Comparison of ENCODE assay signal across 8 cellular contexts in the genomic region with DNA sequence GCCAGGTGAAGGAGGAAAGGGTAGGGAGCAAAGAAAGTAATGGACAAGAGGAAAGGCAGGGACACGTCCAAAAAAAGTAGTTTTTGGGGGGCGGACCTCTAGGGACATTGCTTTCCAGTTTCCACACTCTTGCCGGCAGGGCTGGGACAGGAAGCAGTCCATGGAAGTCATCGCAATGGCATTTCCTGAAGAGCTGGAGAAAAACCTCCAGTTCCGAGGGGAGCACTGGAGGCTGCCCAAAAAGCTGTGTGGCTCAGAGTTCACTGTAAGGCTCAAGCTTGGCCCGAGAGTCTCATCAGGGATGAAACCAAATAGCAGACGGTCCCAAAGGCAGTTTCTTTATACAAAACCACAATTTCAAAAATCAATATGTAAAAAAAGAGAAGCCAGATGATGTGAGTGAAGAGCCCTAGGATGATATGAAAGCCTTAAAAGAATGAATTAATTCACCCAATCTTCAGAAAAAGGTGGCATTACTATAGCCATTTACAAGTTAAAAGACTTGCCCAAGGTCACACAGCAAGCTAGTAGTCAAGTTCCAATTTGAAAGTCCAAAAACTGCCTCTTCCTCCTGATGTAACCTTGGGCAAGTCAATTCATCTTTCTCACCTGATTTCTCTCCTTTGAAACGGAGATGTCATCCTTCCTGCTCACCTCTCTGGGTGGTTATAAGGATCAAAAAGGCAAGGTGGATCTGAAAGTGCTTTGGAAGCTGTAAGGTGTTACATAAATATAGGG. TPM values are rescaled to one million over a fixed set of nuclear protein-coding genes. Genes with fewer than 3 reads are reported as not detected.
DNase-seq lines count a peak whose midpoint lies in the region; ATAC-seq, FAIRE-seq and TF ChIP-seq lines count a peak whose summit lies in the region.

No MANE protein-coding gene starts in this region.

- H3K36me3 ChIP-seq in K562 (ENCODE audit: control insufficient read depth, insufficient read depth, low read length): peaks cover 91% of the 10 kb centered on the region

- intact Hi-C loops in activated CD4-positive, alpha-beta T cell treated with anti-CD3 and anti-CD28 coated beads for 36 hours (cut with DNase I, micrococcal nuclease): no loop called here
- intact Hi-C loops in K562 (cut with micrococcal nuclease): no loop called here

- no peaks in the 10 kb centered on the region for H3K27me3 ChIP-seq in K562 (ENCODE audit: control insufficient read depth in 2 of 2, insufficient read depth in 2 of 2, low read length in 2 of 2)

- H3K4me1 Mint-ChIP-seq in activated CD4-positive, alpha-beta T cell treated with anti-CD3 and anti-CD28 coated beads for 36 hours: peaks cover 87% of the 10 kb centered on the region
- peaks cover 60 to 95% of the 10 kb centered on the region in 2 donors for H3K4me1 Mint-ChIP-seq in stimulated activated naive B cell treated with anti-CD40 and anti-IgM and Interleukin-4, amounts not matched to agents 10 μg/mL and 1 μg/mL and 100 μg/mL, for 72 hours

- no peak overlapping the region for H2AFZ ChIP-seq in K562 (ENCODE audit: low read depth, low read length)

- in situ Hi-C loops in K562 (cut with MboI): no loop called here

- no peak for TF ChIP-seq EP300 in K562 (IDR thresholded peaks at IDR 0.05; ENCODE audit: low read length)

- no peak for FAIRE-seq in K562 (lab: Jason Lieb, UNC)

- no peaks in the 10 kb centered on the region for H3K9me3 ChIP-seq in K562 (replicated peaks; ENCODE audit: control insufficient read depth, insufficient read depth, low read depth, low read length)

- 0 out of 2 replicates have a peak overlapping the region, but pooled peaks have one; percentile 4 for H3K4me3 ChIP-seq in K562

- TF ChIP-seq CTCF in K562 (IDR thresholded peaks at IDR 0.05 in 2 of 3, conservative IDR thresholded peaks at IDR 0.05 in 1 of 3; ENCODE audit: insufficient read depth in 2 of 3, low read depth in 1 of 3, low read length in 3 of 3): no peak

- BruUV-seq in K562 (replicated peaks; lab: Mats Ljungman, UMichigan): no TSS peak

- peaks cover 98% of the 10 kb centered on the region for H3K79me2 ChIP-seq in K562 (ENCODE audit: control insufficient read depth, insufficient read depth, low read length)

- H3K27me3 Mint-ChIP-seq in activated CD4-positive, alpha-beta T cell treated with anti-CD3 and anti-CD28 coated beads for 36 hours: no peaks in the 10 kb centered on the region
- no peaks in the 10 kb centered on the region for H3K27me3 Mint-ChIP-seq in stimulated activated naive B cell treated with anti-CD40 and anti-IgM and Interleukin-4, amounts not matched to agents 10 μg/mL and 1 μg/mL and 100 μg/mL, for 72 hours

- H3K4me2 ChIP-seq in K562 (ENCODE audit: insufficient read depth, low read length): peak overlapping the region; percentile 79

- H3K4me1 ChIP-seq in K562 (replicated peaks in 1 of 2; ENCODE audit: control insufficient read depth in 2 of 2, insufficient read depth in 2 of 2, low read length in 2 of 2): peaks cover 34 to 76% of the 10 kb centered on the region in 2 experiments

- H3K9ac ChIP-seq in K562 (ENCODE audit: insufficient read depth in 1 of 2, low read depth in 2 of 2, low read length in 2 of 2): peak overlapping the region; percentile 51 to 76; a peak in 3 of 4 replicates

- no peak for DNase-seq in activated CD4-positive, alpha-beta T cell treated with anti-CD3 and anti-CD28 coated beads for 36 hours
- no peak for DNase-seq in activated CD4-positive, alpha-beta T cell treated with anti-CD3 and anti-CD28 coated beads, Interleukin-2, amount 50 U/mL, for 48 hours
- DNase-seq in K562 (ENCODE audit: extremely low read depth in 1 of 4, low spot score in 3 of 4): no peak
- DNase-seq in islet precursor cell: peak; percentile 86
- DNase-seq in stimulated activated naive B cell treated with anti-CD40 and anti-IgM and Interleukin-4, amounts not matched to agents 10 μg/mL and 1 μg/mL and 100 μg/mL, for 72 hours: no peak
- no peak for DNase-seq in NCI-H2196 treated with DMSO at 0.1 percent for 48 hours (lab: John Stamatoyannopoulos, UW; ENCODE audit: unreplicated experiment)
- no peak for DNase-seq in DMS 273 treated with DMSO at 0.1 percent for 48 hours (lab: John Stamatoyannopoulos, UW)

- no peak for ATAC-seq in activated CD4-positive, alpha-beta T cell treated with anti-CD3 and anti-CD28 coated beads for 36 hours
- ATAC-seq in K562 (no peak), HG03565 (IDR thresholded peaks at IDR 0.05; ENCODE audit: unreplicated experiment) (no peak)
- no peak for ATAC-seq in stimulated activated naive B cell treated with anti-CD40 and anti-IgM and Interleukin-4, amounts not matched to agents 10 μg/mL and 1 μg/mL and 100 μg/mL, for 72 hours (replicated peaks)

- peak overlapping the region; percentile 87 for H3K27ac Mint-ChIP-seq in activated CD4-positive, alpha-beta T cell treated with anti-CD3 and anti-CD28 coated beads for 36 hours
- H3K27ac Mint-ChIP-seq in stimulated activated naive B cell treated with anti-CD40 and anti-IgM and Interleukin-4, amounts not matched to agents 10 μg/mL and 1 μg/mL and 100 μg/mL, for 72 hours: peak overlapping the region; percentile 48

- peaks cover 92% of the 10 kb centered on the region for H3K36me3 Mint-ChIP-seq in activated CD4-positive, alpha-beta T cell treated with anti-CD3 and anti-CD28 coated beads for 36 hours (ENCODE audit: low read depth)
- peaks cover 64 to 80% of the 10 kb centered on the region in 2 donors for H3K36me3 Mint-ChIP-seq in stimulated activated naive B cell treated with anti-CD40 and anti-IgM and Interleukin-4, amounts not matched to agents 10 μg/mL and 1 μg/mL and 100 μg/mL, for 72 hours

- CTCF ChIA-PET in activated CD4-positive, alpha-beta T cell treated with anti-CD3 and anti-CD28 coated beads for 36 hours (lab: Charles Lee): interaction anchor here (0.7 to 1.5 kb wide), 7 partner anchors 9 to 144 kb away, joined by 3 to 6 read pairs (median 3); a partner anchor contains a TSS
- CTCF ChIA-PET in K562 (lab: Yijun Ruan, JAX; ENCODE audit: low intra/inter-chr PET ratio): no interaction called here

- WGBS in K562 (ENCODE audit: insufficient coverage, low coverage, missing lambda C conversion rate): 33% methylated on average over 8 of the region's 8 CpGs

- H4K20me1 ChIP-seq in K562 (replicated peaks; ENCODE audit: control insufficient read depth, insufficient read depth, low read length): peaks cover 33% of the 10 kb centered on the region

- POLR2A ChIA-PET in activated CD4-positive, alpha-beta T cell treated with anti-CD3 and anti-CD28 coated beads for 36 hours (lab: Charles Lee): interaction anchor here (0.6 to 1.5 kb wide), 2 partner anchors 52 to 239 kb away, joined by 3 read pairs; a partner anchor contains a TSS
- POLR2A ChIA-PET in K562 (lab: Yijun Ruan, JAX): interaction anchor here (0.9 to 1.3 kb wide), 4 partner anchors 28 to 52 kb away, joined by 3 to 5 read pairs (median 4); no protein-coding TSS in a partner anchor

- peaks cover 3% of the 10 kb centered on the region for H3K9me1 ChIP-seq in K562 (ENCODE audit: control insufficient read depth, insufficient read depth, low read length)

- peak overlapping the region; percentile 44; the same call in 2 of the 3 replicates for H3K27ac ChIP-seq in K562 (ENCODE audit: extremely low read depth, low read depth, low read length)

- TF ChIP-seq POLR2A in K562 (conservative IDR thresholded peaks at IDR 0.05): no peak

- peak overlapping the region; percentile 41 for H3K4me3 Mint-ChIP-seq in activated CD4-positive, alpha-beta T cell treated with anti-CD3 and anti-CD28 coated beads for 36 hours
- peak overlapping the region; percentile 75 to 97 for H3K4me3 Mint-ChIP-seq in stimulated activated naive B cell treated with anti-CD40 and anti-IgM and Interleukin-4, amounts not matched to agents 10 μg/mL and 1 μg/mL and 100 μg/mL, for 72 hours

- no peak for TF ChIP-seq RAD21 in K562 (CRISPR knock-in tag; conservative IDR thresholded peaks at IDR 0.05 in 1 of 2, IDR thresholded peaks at IDR 0.05 in 1 of 2)

- no peaks in the 10 kb centered on the region for H3K9me3 Mint-ChIP-seq in activated CD4-positive, alpha-beta T cell treated with anti-CD3 and anti-CD28 coated beads for 36 hours (ENCODE audit: low read depth)
- no peaks in the 10 kb centered on the region for H3K9me3 Mint-ChIP-seq in stimulated activated naive B cell treated with anti-CD40 and anti-IgM and Interleukin-4, amounts not matched to agents 10 μg/mL and 1 μg/mL and 100 μg/mL, for 72 hours

RNA-seq across cellular contexts. Expression of a gene that starts 9.2 kb away (rescaled TPM):
- 100 to 1,000 TPM; 107 to 121 TPM for total RNA-seq in activated CD4-positive, alpha-beta T cell treated with anti-CD3 and anti-CD28 coated beads for 36 hours
- total RNA-seq in K562 (2011; cell fraction: chromatin; rRNA removed; ENCODE audit: low replicate concordance): 162 and 267 TPM in 2 replicates
- total RNA-seq in K562 (2011; cell fraction: nucleolus; rRNA removed): 145 and 154 TPM in 2 replicates
- total RNA-seq in K562 (2011; cell fraction: nucleoplasm; rRNA removed): 113 and 150 TPM in 2 replicates
- total RNA-seq in K562 (2014; rRNA removed): 137 and 179 TPM in 2 replicates
- 72.0 and 81.3 TPM in 2 replicates for total RNA-seq in K562 (2014; rRNA removed; fragmentation: Illumina TruSeq; extraction: Trizol)
- total RNA-seq in K562 (2015; rRNA removed; fragmentation: Illumina TruSeq; extraction: Trizol): 88.7 and 89.1 TPM in 2 replicates
- 150 and 157 TPM in 2 replicates for total RNA-seq in K562 (2021)
- polyA plus RNA-seq in K562 (2011; rRNA removed): 120 and 121 TPM in 2 replicates
- polyA plus RNA-seq in K562 (2011; cell fraction: cytosol; rRNA removed): 113 and 145 TPM in 2 replicates
- 70.0 and 81.2 TPM in 2 replicates for polyA plus RNA-seq in K562 (2011; cell fraction: nucleus; rRNA removed)
- polyA plus RNA-seq in K562 (2012): 134 and 224 TPM in 2 replicates
- polyA plus RNA-seq in K562 (2014; fragmentation: Illumina TruSeq; extraction: Trizol): 182 and 187 TPM in 2 replicates
- 10 to 100 TPM in 1 of 2 experiments, 1 to 10 TPM in 1; 3.3 to 17.9 TPM for polyA plus RNA-seq in K562 (2014; fragmentation: Nextera tagmentation; extraction: Ambion mirVana)
- 140 and 156 TPM in 2 replicates for polyA plus RNA-seq in K562 (2014; rRNA removed)
- polyA minus RNA-seq in K562 (2011; rRNA and poly(A)+ RNA removed): 87.8 and 101 TPM in 2 replicates
- polyA minus RNA-seq in K562 (2011; cell fraction: cytosol; rRNA and poly(A)+ RNA removed): 56.3 and 61.7 TPM in 2 replicates
- 74.2 and 92.5 TPM in 2 replicates for polyA minus RNA-seq in K562 (2011; cell fraction: nucleus; rRNA and poly(A)+ RNA removed)

RNA-seq across cellular contexts. Expression of a gene that starts 25.6 kb away (rescaled TPM):
- total RNA-seq in activated CD4-positive, alpha-beta T cell treated with anti-CD3 and anti-CD28 coated beads for 36 hours: 100 to 1,000 TPM; 137 to 179 TPM
- 34.1 and 68.4 TPM in 2 replicates for total RNA-seq in K562 (2011; cell fraction: chromatin; rRNA removed; ENCODE audit: low replicate concordance)
- 33.2 and 33.7 TPM in 2 replicates for total RNA-seq in K562 (2011; cell fraction: nucleolus; rRNA removed)
- total RNA-seq in K562 (2011; cell fraction: nucleoplasm; rRNA removed): 50.5 and 54.4 TPM in 2 replicates
- 143 and 153 TPM in 2 replicates for total RNA-seq in K562 (2014; rRNA removed)
- total RNA-seq in K562 (2014; rRNA removed; fragmentation: Illumina TruSeq; extraction: Trizol): 133 and 153 TPM in 2 replicates
- total RNA-seq in K562 (2015; rRNA removed; fragmentation: Illumina TruSeq; extraction: Trizol): 134 TPM in 2 replicates
- 144 and 171 TPM in 2 replicates for total RNA-seq in K562 (2021)
- polyA plus RNA-seq in K562 (2011; rRNA removed): 89.7 and 108 TPM in 2 replicates
- 32.9 and 56.0 TPM in 2 replicates for polyA plus RNA-seq in K562 (2011; cell fraction: cytosol; rRNA removed)
- polyA plus RNA-seq in K562 (2011; cell fraction: nucleus; rRNA removed): 157 and 160 TPM in 2 replicates
- polyA plus RNA-seq in K562 (2012): 117 and 130 TPM in 2 replicates
- 212 and 241 TPM in 2 replicates for polyA plus RNA-seq in K562 (2014; fragmentation: Illumina TruSeq; extraction: Trizol)
- 10 to 100 TPM; 48.0 to 57.8 TPM for polyA plus RNA-seq in K562 (2014; fragmentation: Nextera tagmentation; extraction: Ambion mirVana)
- 101 and 112 TPM in 2 replicates for polyA plus RNA-seq in K562 (2014; rRNA removed)
- 140 and 157 TPM in 2 replicates for polyA minus RNA-seq in K562 (2011; rRNA and poly(A)+ RNA removed)
- 54.2 and 70.1 TPM in 2 replicates for polyA minus RNA-seq in K562 (2011; cell fraction: cytosol; rRNA and poly(A)+ RNA removed)
- 47.8 and 109 TPM in 2 replicates for polyA minus RNA-seq in K562 (2011; cell fraction: nucleus; rRNA and poly(A)+ RNA removed)
